8 cellular contexts compared by ENCODE assay signal in the genomic region with DNA sequence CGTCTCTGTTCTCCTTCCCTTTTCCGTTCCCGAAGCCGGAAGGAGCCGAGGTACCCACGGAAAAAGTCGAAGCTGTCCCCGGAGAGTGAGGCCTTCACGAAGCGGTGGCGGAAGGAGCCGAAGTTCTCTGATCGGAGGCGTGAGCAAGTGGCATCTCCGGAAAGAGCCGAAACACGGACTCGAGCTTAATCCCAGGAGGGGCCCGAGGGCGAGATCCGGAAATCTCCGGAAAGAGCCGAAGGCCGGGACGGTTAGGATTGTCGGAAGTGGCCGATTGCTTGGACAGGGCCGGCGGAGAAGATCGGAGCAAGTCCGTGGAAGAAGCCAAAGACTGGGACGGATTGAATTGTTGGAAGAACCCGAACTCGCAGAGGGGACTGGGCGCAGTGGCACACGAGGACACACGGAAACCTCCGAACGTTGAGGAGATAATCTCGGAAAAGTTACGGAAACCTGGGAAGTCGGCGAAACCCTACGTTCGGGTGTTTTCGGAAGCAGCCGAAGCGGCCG. TPM values are rescaled to one million over a fixed set of nuclear protein-coding genes. Genes with fewer than 3 reads are reported as not detected.
DNase-seq lines count a peak whose midpoint lies in the region; ATAC-seq and TF ChIP-seq lines count a peak whose summit lies in the region.

No MANE protein-coding gene starts in this region.

- H4K20me1 ChIP-seq in PC-9 (ENCODE audit: insufficient read depth) = peaks cover 39% of the 10 kb centered on the region

- TF ChIP-seq CTCF in PC-9 (conservative IDR thresholded peaks at IDR 0.05) = 0 out of 2 replicates have a peak, but pooled peaks have one; percentile 3

- H3K9me2 ChIP-seq in PC-9 (ENCODE audit: insufficient read depth) = no peaks in the 10 kb centered on the region

- POLR2A ChIA-PET in PC-9 (lab: Charles Lee; ENCODE audit: unreplicated experiment) = interaction anchor here (0.6 to 1.4 kb wide), 22 partner anchors 11 to 1206 kb away, joined by 3 to 13 read pairs (median 4); partner anchors contain the start of genes CDC42EP5, FIZ1, LENG9 and UBE2S

- intact Hi-C loops in PC-9 (cut with micrococcal nuclease; ENCODE audit: unreplicated experiment) = loop anchor here (1.0 to 5.0 kb wide), 3 partner anchors 11 to 488 kb away; partner anchors contain the start of genes ZNF444 and ZNF581

- no TSS peak for BruUV-seq in PC-9 (replicated peaks; lab: Mats Ljungman, UMichigan)

- H3K27ac ChIP-seq in PC-9 (peak overlapping the region; percentile 95), esophagus (ENCODE audit: low read depth in 2 of 2, low read length in 1 of 2) (peak overlapping the region; percentile 94 to 95), mucosa of rectum (ENCODE audit: low read depth in 2 of 2, low read length in 2 of 2) (peak overlapping the region; percentile 96 to 97)

- H3K79me2 ChIP-seq in PC-9 (ENCODE audit: low read depth) = peaks cover 45% of the 10 kb centered on the region

- H3K9ac ChIP-seq in mucosa of rectum (ENCODE audit: low read depth in 1 of 2, low read length in 2 of 2) = peak overlapping the region; percentile 92 to 99

- H3K4me1 ChIP-seq in PC-9 (replicated peaks; ENCODE audit: insufficient read depth) = peaks cover 25% of the 10 kb centered on the region
- H3K4me1 ChIP-seq in esophagus (ENCODE audit: control insufficient read depth in 2 of 2, insufficient read depth in 2 of 2, low read length in 1 of 2) = peaks cover 7 to 21% of the 10 kb centered on the region in 2 donors
- peaks cover 26 to 30% of the 10 kb centered on the region in 2 donors for H3K4me1 ChIP-seq in mucosa of rectum (ENCODE audit: control insufficient read depth in 2 of 2, insufficient read depth in 2 of 2, low read length in 2 of 2)

- H3K27me3 ChIP-seq in PC-9 (ENCODE audit: insufficient read depth, low read depth) (no peaks in the 10 kb centered on the region), esophagus (ENCODE audit: control insufficient read depth in 1 of 2, insufficient read depth in 2 of 2, low read length in 2 of 2) (no peaks in the 10 kb centered on the region), mucosa of rectum (ENCODE audit: control insufficient read depth in 2 of 2, insufficient read depth in 2 of 2, low read length in 2 of 2) (no peaks in the 10 kb centered on the region)

- no peaks in the 10 kb centered on the region for H3K9me3 Mint-ChIP-seq in activated T-cell treated with anti-CD3 and anti-CD28 coated beads, Interleukin-2, amount 50 U/mL, for 72 hours

- H3K4me1 Mint-ChIP-seq in activated T-cell treated with anti-CD3 and anti-CD28 coated beads, Interleukin-2, amount 50 U/mL, for 72 hours (ENCODE audit: low read depth) = peaks cover 57% of the 10 kb centered on the region

- peak; percentile 49 for ATAC-seq in GM21737 (IDR thresholded peaks at IDR 0.05; ENCODE audit: unreplicated experiment)
- ATAC-seq in activated T-cell treated with anti-CD3 and anti-CD28 coated beads, Interleukin-2, amount 50 U/mL, for 72 hours (replicated peaks in 1 of 2) = peak; percentile 76

- peaks cover 10% of the 10 kb centered on the region; the same call in 1 of the 2 replicates for H3F3A ChIP-seq in PC-9 (ENCODE audit: insufficient read depth, low read depth)

- DNase-seq in DMS153 (lab: John Stamatoyannopoulos, UW) (peak; percentile 99), KG1 (lab: John Stamatoyannopoulos, UW) (peak; percentile 100), PC-9 (peak; percentile 99 to 100)
- peak; percentile 98 to 100 for DNase-seq in activated T-cell treated with anti-CD3 and anti-CD28 coated beads, Interleukin-2, amount 50 U/mL, for 72 hours
- DNase-seq in stimulated activated CD8-positive, alpha-beta memory T cell treated with anti-CD3 and anti-CD28 coated beads, Interleukin-4, amount 100 ng/mL, for 24 hours (ENCODE audit: low read depth) = peak; percentile 99

- H3K36me3 ChIP-seq in PC-9 (ENCODE audit: low read depth) (peaks cover 21% of the 10 kb centered on the region), esophagus (ENCODE audit: control insufficient read depth in 2 of 2, insufficient read depth in 2 of 2, low read length in 1 of 2) (peaks cover 0 to 6% of the 10 kb centered on the region in 2 donors), mucosa of rectum (ENCODE audit: control insufficient read depth in 2 of 2, insufficient read depth in 2 of 2, low read length in 2 of 2) (peaks cover 5% of the 10 kb centered on the region in 2 donors)

- H3K9me3 ChIP-seq in PC-9 (ENCODE audit: insufficient read depth, low read depth) (no peaks in the 10 kb centered on the region), esophagus (ENCODE audit: control insufficient read depth in 2 of 2, insufficient read depth in 1 of 2, low read depth in 1 of 2, low read length in 1 of 2) (no peaks in the 10 kb centered on the region), mucosa of rectum (ENCODE audit: control insufficient read depth in 2 of 2, low read length in 2 of 2) (no peaks in the 10 kb centered on the region)

- peaks cover 6 to 8% of the 10 kb centered on the region in 2 donors for H3K36me3 Mint-ChIP-seq in activated T-cell treated with anti-CD3 and anti-CD28 coated beads, Interleukin-2, amount 50 U/mL, for 72 hours (ENCODE audit: insufficient read depth in 2 of 2)

- H3K4me3 ChIP-seq in PC-9 (peak overlapping the region; percentile 72), esophagus (ENCODE audit: low read depth in 1 of 2, low read length in 2 of 2) (peak overlapping the region; percentile 56 to 90), mucosa of rectum (ENCODE audit: low read length in 2 of 2) (peak overlapping the region; percentile 83 to 92)

- H3K4me3 Mint-ChIP-seq in activated T-cell treated with anti-CD3 and anti-CD28 coated beads, Interleukin-2, amount 50 U/mL, for 72 hours = peak overlapping the region; percentile 85 to 93

- no peaks in the 10 kb centered on the region for H3K27me3 Mint-ChIP-seq in activated T-cell treated with anti-CD3 and anti-CD28 coated beads, Interleukin-2, amount 50 U/mL, for 72 hours (ENCODE audit: low read depth)

- H3K27ac Mint-ChIP-seq in activated T-cell treated with anti-CD3 and anti-CD28 coated beads, Interleukin-2, amount 50 U/mL, for 72 hours = peak overlapping the region; percentile 98

- peak overlapping the region; percentile 90 for H2AFZ ChIP-seq in PC-9

- H3K4me2 ChIP-seq in PC-9 = peak overlapping the region; percentile 79

- 0% methylated on average over 49 of the region's 49 CpGs for WGBS in esophagus, 2 donors

- CTCF ChIA-PET in PC-9 (lab: Charles Lee) = interaction anchor here (0.5 to 1.3 kb wide), 6 partner anchors 14 to 941 kb away, joined by 4 to 8 read pairs (median 5); partner anchors contain the start of gene ZNF71

RNA-seq across cellular contexts. Expression of gene U2AF2, which starts 0.5 kb away (rescaled TPM):
- 252 and 323 TPM in 2 replicates for total RNA-seq in PC-9 (2021)
- 100 to 1,000 TPM; 128 to 137 TPM for total RNA-seq in activated T-cell treated with anti-CD3 and anti-CD28 coated beads, Interleukin-2, amount 50 U/mL, for 72 hours
- polyA plus RNA-seq in esophagus = 100 to 1,000 TPM; 110 to 120 TPM

RNA-seq across cellular contexts. Expression of gene CCDC106, which starts 6.4 kb away (rescaled TPM):
- 3.2 and 6.7 TPM in 2 replicates for total RNA-seq in PC-9 (2021)
- 10 to 100 TPM; 13.8 to 21.7 TPM for total RNA-seq in activated T-cell treated with anti-CD3 and anti-CD28 coated beads, Interleukin-2, amount 50 U/mL, for 72 hours
- 1 to 10 TPM; 5.6 to 9.1 TPM for polyA plus RNA-seq in esophagus

RNA-seq across cellular contexts. Expression of gene ZNF581, which starts 10.9 kb away (rescaled TPM):
- total RNA-seq in PC-9 (2021) = 53.5 and 81.9 TPM in 2 replicates
- 10 to 100 TPM; 43.1 to 50.7 TPM for total RNA-seq in activated T-cell treated with anti-CD3 and anti-CD28 coated beads, Interleukin-2, amount 50 U/mL, for 72 hours
- 10 to 100 TPM; 10.3 to 16.6 TPM for polyA plus RNA-seq in esophagus

RNA-seq across cellular contexts. Expression of gene ZNF580, which starts 13.6 kb away (rescaled TPM):
- 56.6 and 64.7 TPM in 2 replicates for total RNA-seq in PC-9 (2021)
- total RNA-seq in activated T-cell treated with anti-CD3 and anti-CD28 coated beads, Interleukin-2, amount 50 U/mL, for 72 hours = 10 to 100 TPM; 46.1 to 47.8 TPM
- polyA plus RNA-seq in esophagus = 10 to 100 TPM; 12.8 to 14.2 TPM

RNA-seq across cellular contexts. Expression of gene EPN1, which starts 20.6 kb away (rescaled TPM):
- 232 and 274 TPM in 2 replicates for total RNA-seq in PC-9 (2021)
- 10 to 100 TPM; 33.8 to 40.5 TPM for total RNA-seq in activated T-cell treated with anti-CD3 and anti-CD28 coated beads, Interleukin-2, amount 50 U/mL, for 72 hours
- polyA plus RNA-seq in esophagus = 10 to 100 TPM; 79.1 to 83.0 TPM

Comparison
In these comparisons a context has a peak if more than half of its experiments do, and no peak if none do; other contexts are left out.
1. Peak in every context shown above with its lines: DNase-seq, ATAC-seq, H3K4me3 ChIP-seq and H3K27ac ChIP-seq.